In genomic region chr19:10419646-10420443, GRCh38 we compare ENCODE assay signal across 1 cellular context.
TF ChIP-seq lines count a peak whose summit lies in the region.

No MANE protein-coding gene starts in this region.

TF ChIP-seq in K562, 482 proteins besides CTCF, POLR2A, EP300 and RAD21 (continued from another document and continues in another):
- TF ChIP-seq TEAD4 (IDR thresholded peaks at IDR 0.05; ENCODE audit: low read length) (0 out of 2 replicates have a peak, but pooled peaks have one; percentile 13), TEAD4 (CRISPR knock-in tag; IDR thresholded peaks at IDR 0.05; ENCODE audit: borderline replicate concordance) (no peak), PHTF2 (CRISPR knock-in tag; IDR thresholded peaks at IDR 0.05) (no peak), ZNF318 (IDR thresholded peaks at IDR 0.05; ENCODE audit: borderline replicate concordance in 1 of 2, low read depth in 1 of 2) (no peak), NR1H2 (CRISPR knock-in tag; IDR thresholded peaks at IDR 0.05) (no peak), ILK (tag; IDR thresholded peaks at IDR 0.05; ENCODE audit: borderline replicate concordance, low read depth) (no peak), RNF219 (CRISPR knock-in tag; IDR thresholded peaks at IDR 0.05) (no peak), ZNF830 (CRISPR knock-in tag; IDR thresholded peaks at IDR 0.05) (no peak), CBX2 (IDR thresholded peaks at IDR 0.05; ENCODE audit: insufficient read depth, low read length, poor library complexity, severe bottlenecking) (no peak), ZC3H4 (CRISPR knock-in tag; IDR thresholded peaks at IDR 0.05; ENCODE audit: borderline replicate concordance) (no peak), MGA (IDR thresholded peaks at IDR 0.05) (peak; percentile 97), TSC22D4 (tag; IDR thresholded peaks at IDR 0.05) (no peak), ZFPM2 (CRISPR knock-in tag; IDR thresholded peaks at IDR 0.05) (no peak), POLR2AphosphoS5 (IDR thresholded peaks at IDR 0.05; ENCODE audit: control insufficient read depth, insufficient read depth, low read depth, low read length) (no peak), NFE2L1 (tag; IDR thresholded peaks at IDR 0.05; ENCODE audit: borderline replicate concordance, low read depth) (no peak), RBM22 (IDR thresholded peaks at IDR 0.05; ENCODE audit: low read depth, low read length, poor library complexity, severe bottlenecking) (no peak), ESRRB (CRISPR knock-in tag; IDR thresholded peaks at IDR 0.05; ENCODE audit: borderline replicate concordance) (no peak)
- TF ChIP-seq, protein P1, sequence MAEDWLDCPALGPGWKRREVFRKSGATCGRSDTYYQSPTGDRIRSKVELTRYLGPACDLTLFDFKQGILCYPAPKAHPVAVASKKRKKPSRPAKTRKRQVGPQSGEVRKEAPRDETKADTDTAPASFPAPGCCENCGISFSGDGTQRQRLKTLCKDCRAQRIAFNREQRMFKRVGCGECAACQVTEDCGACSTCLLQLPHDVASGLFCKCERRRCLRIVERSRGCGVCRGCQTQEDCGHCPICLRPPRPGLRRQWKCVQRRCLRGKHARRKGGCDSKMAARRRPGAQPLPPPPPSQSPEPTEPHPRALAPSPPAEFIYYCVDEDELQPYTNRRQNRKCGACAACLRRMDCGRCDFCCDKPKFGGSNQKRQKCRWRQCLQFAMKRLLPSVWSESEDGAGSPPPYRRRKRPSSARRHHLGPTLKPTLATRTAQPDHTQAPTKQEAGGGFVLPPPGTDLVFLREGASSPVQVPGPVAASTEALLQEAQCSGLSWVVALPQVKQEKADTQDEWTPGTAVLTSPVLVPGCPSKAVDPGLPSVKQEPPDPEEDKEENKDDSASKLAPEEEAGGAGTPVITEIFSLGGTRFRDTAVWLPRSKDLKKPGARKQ (CRISPR knock-in tag; IDR thresholded peaks at IDR 0.05): no peak
- TF ChIP-seq, protein P2, sequence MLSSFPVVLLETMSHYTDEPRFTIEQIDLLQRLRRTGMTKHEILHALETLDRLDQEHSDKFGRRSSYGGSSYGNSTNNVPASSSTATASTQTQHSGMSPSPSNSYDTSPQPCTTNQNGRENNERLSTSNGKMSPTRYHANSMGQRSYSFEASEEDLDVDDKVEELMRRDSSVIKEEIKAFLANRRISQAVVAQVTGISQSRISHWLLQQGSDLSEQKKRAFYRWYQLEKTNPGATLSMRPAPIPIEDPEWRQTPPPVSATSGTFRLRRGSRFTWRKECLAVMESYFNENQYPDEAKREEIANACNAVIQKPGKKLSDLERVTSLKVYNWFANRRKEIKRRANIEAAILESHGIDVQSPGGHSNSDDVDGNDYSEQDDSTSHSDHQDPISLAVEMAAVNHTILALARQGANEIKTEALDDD (IDR thresholded peaks at IDR 0.05): no peak; the same call in 1 of the 2 replicates
- TF ChIP-seq, protein P3, sequence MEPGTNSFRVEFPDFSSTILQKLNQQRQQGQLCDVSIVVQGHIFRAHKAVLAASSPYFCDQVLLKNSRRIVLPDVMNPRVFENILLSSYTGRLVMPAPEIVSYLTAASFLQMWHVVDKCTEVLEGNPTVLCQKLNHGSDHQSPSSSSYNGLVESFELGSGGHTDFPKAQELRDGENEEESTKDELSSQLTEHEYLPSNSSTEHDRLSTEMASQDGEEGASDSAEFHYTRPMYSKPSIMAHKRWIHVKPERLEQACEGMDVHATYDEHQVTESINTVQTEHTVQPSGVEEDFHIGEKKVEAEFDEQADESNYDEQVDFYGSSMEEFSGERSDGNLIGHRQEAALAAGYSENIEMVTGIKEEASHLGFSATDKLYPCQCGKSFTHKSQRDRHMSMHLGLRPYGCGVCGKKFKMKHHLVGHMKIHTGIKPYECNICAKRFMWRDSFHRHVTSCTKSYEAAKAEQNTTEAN (CRISPR knock-in tag; IDR thresholded peaks at IDR 0.05): no peak
